In the genomic region with DNA sequence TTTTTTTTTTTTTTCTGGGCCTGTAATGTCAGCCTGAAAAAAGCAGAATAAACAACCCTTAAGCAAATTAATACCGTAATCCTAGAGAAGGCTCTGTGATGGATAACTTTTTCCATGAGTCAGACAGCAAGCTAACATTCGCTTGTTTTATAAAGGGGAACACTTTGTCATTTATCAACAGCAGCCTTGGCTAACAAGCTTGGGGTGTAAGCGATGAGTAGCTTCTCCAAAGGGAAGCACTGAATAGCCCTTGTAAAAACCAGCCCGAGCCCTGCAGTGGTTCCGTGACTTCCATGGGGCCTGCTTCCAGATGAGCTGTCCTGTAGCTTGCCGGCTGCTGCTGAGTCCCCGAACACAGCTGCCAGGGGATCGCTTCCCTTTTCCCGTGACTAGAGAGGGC, we compare ENCODE assay signal across 8 cellular contexts. TPM values are rescaled to one million over a fixed set of nuclear protein-coding genes. Genes with fewer than 3 reads are reported as not detected.
DNase-seq lines count a peak whose midpoint lies in the region; ATAC-seq, FAIRE-seq and TF ChIP-seq lines count a peak whose summit lies in the region.

No MANE protein-coding gene starts in this region.

- CTCF ChIA-PET in K562 (lab: Yijun Ruan, JAX; ENCODE audit: low intra/inter-chr PET ratio): no interaction called here

- H3K9me1 ChIP-seq in K562 (ENCODE audit: control insufficient read depth, insufficient read depth, low read length): no peaks in the 10 kb centered on the region

- intact Hi-C loops in K562 (cut with micrococcal nuclease): no loop called here
- intact Hi-C loops in left lung (cut with DNase I): no loop called here

- FAIRE-seq in K562 (lab: Jason Lieb, UNC): no peak

- TF ChIP-seq RAD21 in K562 (CRISPR knock-in tag; conservative IDR thresholded peaks at IDR 0.05 in 1 of 2, IDR thresholded peaks at IDR 0.05 in 1 of 2): no peak

- no peak for TF ChIP-seq EP300 in K562 (IDR thresholded peaks at IDR 0.05; ENCODE audit: low read length)

- H3K4me1 Mint-ChIP-seq in activated T-cell treated with anti-CD3 and anti-CD28 coated beads, Interleukin-2, amount 50 U/mL, for 4 hours (ENCODE audit: low read depth): peaks cover 33% of the 10 kb centered on the region

- no peak overlapping the region for H3K4me2 ChIP-seq in K562 (ENCODE audit: insufficient read depth, low read length)

- no peak overlapping the region for H3K4me3 Mint-ChIP-seq in activated T-cell treated with anti-CD3 and anti-CD28 coated beads, Interleukin-2, amount 50 U/mL, for 4 hours

- DNase-seq in activated T-cell treated with anti-CD3 and anti-CD28 coated beads, Interleukin-2, amount 50 U/mL, for 4 hours: no peak
- DNase-seq in activated T-cell treated with anti-CD3 and anti-CD28 coated beads for 4 hours (no peak), K562 (ENCODE audit: extremely low read depth in 1 of 4, low spot score in 3 of 4) (no peak), left lung (peak; percentile 76 to 82)
- DNase-seq in stimulated activated CD4-positive, alpha-beta T cell treated with anti-CD3 and anti-CD28 coated beads, Interleukin-4, amount 100 ng/mL, for 24 hours: no peak
- DNase-seq in stimulated activated CD4-positive, alpha-beta T cell treated with anti-CD3 and anti-CD28 coated beads, Interleukin-12 subunit alpha, Interleukin-12 subunit beta, amount 100 ng/mL, for 4 hours: no peak

- TF ChIP-seq POLR2A in K562 (conservative IDR thresholded peaks at IDR 0.05): no peak

- H3K9ac ChIP-seq in K562 (ENCODE audit: insufficient read depth in 1 of 2, low read depth in 2 of 2, low read length in 2 of 2): no peak overlapping the region

- H3K9me3 ChIP-seq in K562 (replicated peaks; ENCODE audit: control insufficient read depth, insufficient read depth, low read depth, low read length) (no peaks in the 10 kb centered on the region), left lung (no peaks in the 10 kb centered on the region)

- no peaks in the 10 kb centered on the region for H3K36me3 ChIP-seq in K562 (ENCODE audit: control insufficient read depth, insufficient read depth, low read length)
- H3K36me3 ChIP-seq in left lung: peaks cover 0 to 39% of the 10 kb centered on the region in 2 donors

- peak; percentile 7 to 12 for ATAC-seq in activated T-cell treated with anti-CD3 and anti-CD28 coated beads, Interleukin-2, amount 50 U/mL, for 4 hours
- ATAC-seq in K562: no peak
- peak; percentile 49 for ATAC-seq in left lung
- ATAC-seq in GM18861 (IDR thresholded peaks at IDR 0.05; ENCODE audit: unreplicated experiment): no peak

- POLR2A ChIA-PET in K562 (lab: Yijun Ruan, JAX): interaction anchor here (0.6 to 1.8 kb wide), 3 partner anchors 8 to 235 kb away, joined by 3 to 6 read pairs (median 3); no protein-coding TSS in a partner anchor

- TF ChIP-seq CTCF in K562 (IDR thresholded peaks at IDR 0.05 in 2 of 3, conservative IDR thresholded peaks at IDR 0.05 in 1 of 3; ENCODE audit: insufficient read depth in 2 of 3, low read depth in 1 of 3, low read length in 3 of 3): no peak
- no peak for TF ChIP-seq CTCF in left lung (IDR thresholded peaks at IDR 0.05)

- H4K20me1 ChIP-seq in K562 (replicated peaks; ENCODE audit: control insufficient read depth, insufficient read depth, low read length): no peaks in the 10 kb centered on the region

- H3K27me3 Mint-ChIP-seq in activated T-cell treated with anti-CD3 and anti-CD28 coated beads, Interleukin-2, amount 50 U/mL, for 4 hours (ENCODE audit: low read depth): peaks cover 3% of the 10 kb centered on the region

- H3K27me3 ChIP-seq in K562 (ENCODE audit: control insufficient read depth in 2 of 2, insufficient read depth in 2 of 2, low read length in 2 of 2): peaks cover 23 to 72% of the 10 kb centered on the region in 2 experiments
- no peaks in the 10 kb centered on the region for H3K27me3 ChIP-seq in left lung

- 17% methylated on average over 9 of the region's 9 CpGs for WGBS in K562 (ENCODE audit: insufficient coverage, low coverage, missing lambda C conversion rate)

- no peaks in the 10 kb centered on the region for H3K79me2 ChIP-seq in K562 (ENCODE audit: control insufficient read depth, insufficient read depth, low read length)

- H3K4me3 ChIP-seq in K562: no peak overlapping the region
- H3K4me3 ChIP-seq in left lung: no peak overlapping the region

- H3K36me3 Mint-ChIP-seq in activated T-cell treated with anti-CD3 and anti-CD28 coated beads, Interleukin-2, amount 50 U/mL, for 4 hours (ENCODE audit: insufficient read depth): no peaks in the 10 kb centered on the region

- H2AFZ ChIP-seq in K562 (ENCODE audit: low read depth, low read length): no peak overlapping the region

- no TSS peak for BruUV-seq in K562 (replicated peaks; lab: Mats Ljungman, UMichigan)

- no peaks in the 10 kb centered on the region for H3K9me3 Mint-ChIP-seq in activated T-cell treated with anti-CD3 and anti-CD28 coated beads, Interleukin-2, amount 50 U/mL, for 4 hours

- H3K27ac ChIP-seq in K562 (ENCODE audit: extremely low read depth, low read depth, low read length) (no peak overlapping the region), left lung (peak overlapping the region; percentile 88 to 89), temporal lobe (ENCODE audit: low read depth, low read length) (peak overlapping the region; percentile 99)

- in situ Hi-C loops in K562 (cut with MboI): no loop called here

- H3K4me1 ChIP-seq in K562 (replicated peaks in 1 of 2; ENCODE audit: control insufficient read depth in 2 of 2, insufficient read depth in 2 of 2, low read length in 2 of 2): no peaks in the 10 kb centered on the region; a peak in 3 of 5 replicates
- H3K4me1 ChIP-seq in left lung: peaks cover 62 to 100% of the 10 kb centered on the region in 2 donors

TF ChIP-seq in K562, 482 proteins besides CTCF, POLR2A, EP300 and RAD21:
- TF ChIP-seq ZC3H8 (IDR thresholded peaks at IDR 0.05) (no peak), ZNF184 (CRISPR knock-in tag; IDR thresholded peaks at IDR 0.05) (no peak), XRCC3 (IDR thresholded peaks at IDR 0.05) (no peak), RFX1 (IDR thresholded peaks at IDR 0.05) (no peak), FOSL1 (tag; conservative IDR thresholded peaks at IDR 0.05) (peak; percentile 39; the same call in 1 of the 2 replicates)

RNA-seq across cellular contexts. Expression of a gene that starts 29.6 kb away (rescaled TPM):
- 1 to 10 TPM; 1.6 to 3.2 (median 3.0) TPM for total RNA-seq in activated T-cell treated with anti-CD3 and anti-CD28 coated beads, Interleukin-2, amount 50 U/mL, for 4 hours
- 1.1 and 6.1 TPM in 2 replicates for total RNA-seq in K562 (2011; cell fraction: chromatin; rRNA removed; ENCODE audit: low replicate concordance)
- 2.9 and 5.0 TPM in 2 replicates for total RNA-seq in K562 (2011; cell fraction: nucleolus; rRNA removed)
- 2.5 and 2.7 TPM in 2 replicates for total RNA-seq in K562 (2011; cell fraction: nucleoplasm; rRNA removed)
- 0.41 and 0.45 TPM in 2 replicates for total RNA-seq in K562 (2014; rRNA removed)
- 0.29 and 0.62 TPM in 2 replicates for total RNA-seq in K562 (2014; rRNA removed; fragmentation: Illumina TruSeq; extraction: Trizol)
- 0.41 and 0.43 TPM in 2 replicates for total RNA-seq in K562 (2015; rRNA removed; fragmentation: Illumina TruSeq; extraction: Trizol)
- total RNA-seq in K562 (2021): 1.2 and 2.0 TPM in 2 replicates
- polyA plus RNA-seq in K562 (2011; rRNA removed): 5.6 and 11.9 TPM in 2 replicates
- polyA plus RNA-seq in K562 (2011; cell fraction: cytosol; rRNA removed): 5.8 and 12.8 TPM in 2 replicates
- 3.2 and 8.1 TPM in 2 replicates for polyA plus RNA-seq in K562 (2011; cell fraction: nucleus; rRNA removed)
- polyA plus RNA-seq in K562 (2012): 1.2 and 1.3 TPM in 2 replicates
- polyA plus RNA-seq in K562 (2014; fragmentation: Illumina TruSeq; extraction: Trizol): 0.42 and 0.65 TPM in 2 replicates
- under 1 TPM; 0.59 to 0.74 TPM for polyA plus RNA-seq in K562 (2014; fragmentation: Nextera tagmentation; extraction: Ambion mirVana)
- 0.49 and 1.2 TPM in 2 replicates for polyA plus RNA-seq in K562 (2014; rRNA removed)
- 6.0 and 10.7 TPM in 2 replicates for polyA minus RNA-seq in K562 (2011; rRNA and poly(A)+ RNA removed)
- 2.6 and 6.0 TPM in 2 replicates for polyA minus RNA-seq in K562 (2011; cell fraction: cytosol; rRNA and poly(A)+ RNA removed)
- 2.2 and 4.1 TPM in 2 replicates for polyA minus RNA-seq in K562 (2011; cell fraction: nucleus; rRNA and poly(A)+ RNA removed)
- 100 to 1,000 TPM; 416 to 512 TPM for total RNA-seq in left lung
- 22.1 TPM for total RNA-seq in temporal lobe

Comparison
In these comparisons a context has a peak if more than half of its experiments do, and no peak if none do; other contexts are left out.
1. ATAC-seq: peak in activated T-cell treated with anti-CD3 and anti-CD28 coated beads, Interleukin-2, amount 50 U/mL, for 4 hours (2 of 2) and left lung (single experiment); none in K562 (single experiment) and GM18861 (single experiment).
2. DNase-seq: peak in left lung (2 of 2); none in activated T-cell treated with anti-CD3 and anti-CD28 coated beads, Interleukin-2, amount 50 U/mL, for 4 hours (single experiment), activated T-cell treated with anti-CD3 and anti-CD28 coated beads for 4 hours (single experiment), K562 (0 of 4), stimulated activated CD4-positive, alpha-beta T cell treated with anti-CD3 and anti-CD28 coated beads, Interleukin-4, amount 100 ng/mL, for 24 hours (single experiment) and stimulated activated CD4-positive, alpha-beta T cell treated with anti-CD3 and anti-CD28 coated beads, Interleukin-12 subunit alpha, Interleukin-12 subunit beta, amount 100 ng/mL, for 4 hours (single experiment).
3. RNA of a gene that starts 29.6 kb away (total RNA-seq): 416 to 512 TPM in left lung; 22.1 TPM in temporal lobe (single experiment), 1.6 to 3.2 TPM in activated T-cell treated with anti-CD3 and anti-CD28 coated beads, Interleukin-2, amount 50 U/mL, for 4 hours and 0.29 to 6.1 TPM in K562; every median in the first group is over 10 times any median in the second.